ENCODE assay signal across 33 cellular contexts in genomic region chr7:89780291-89780690, GRCh38.
"Had no signal": no experiment of that assay in that cellular context is flagged by ENCODE, and none has a peak within 500 bp of the region (broad histone marks: within the 10 kb centered on the region; RNA-seq: fewer than 3 reads in every experiment).

No MANE protein-coding gene starts in this region.

- H3K4me1 Mint-ChIP-seq: activated B cell treated with CpG ODN at 0.5 μM for 24 hours; activated CD8-positive, alpha-beta memory T cell treated with anti-CD3 and anti-CD28 coated beads, Interleukin-2, amount 10 ng/mL, durations not matched to agents 7 days and 5 days; activated naive CD4-positive, alpha-beta T cell treated with anti-CD3 and anti-CD28 coated beads, Interleukin-2, amount 50 U/mL, for 24 hours; activated naive CD8-positive, alpha-beta T cell treated with anti-CD3 and anti-CD28 coated beads, Interleukin-2, amount 50 U/mL, for 24 hours; stimulated activated naive B cell treated with anti-CD40 and anti-IgM and Interleukin-4, amounts not matched to agents 10 μg/mL and 1 μg/mL and 100 μg/mL, for 72 hours had no signal

- H3K9me3 ChIP-seq: gastroesophageal sphincter, mucosa of descending colon, ovary, sigmoid colon, stomach, thyroid gland, upper lobe of left lung, vagina had no signal

- H3K27ac ChIP-seq: gastroesophageal sphincter, hepatocyte, left ventricle myocardium inferior, ovary, sigmoid colon, stomach, thyroid gland, upper lobe of left lung, vagina had no signal

- H3K4me3 Mint-ChIP-seq: activated B cell treated with CpG ODN at 0.5 μM for 24 hours; activated CD8-positive, alpha-beta memory T cell treated with anti-CD3 and anti-CD28 coated beads, Interleukin-2, amount 10 ng/mL, durations not matched to agents 7 days and 5 days; activated CD8-positive, alpha-beta T cell treated with anti-CD3 and anti-CD28 coated beads for 36 hours; activated naive CD4-positive, alpha-beta T cell treated with anti-CD3 and anti-CD28 coated beads, Interleukin-2, amount 50 U/mL, for 24 hours; activated naive CD8-positive, alpha-beta T cell treated with anti-CD3 and anti-CD28 coated beads, Interleukin-2, amount 50 U/mL, for 24 hours; natural killer cell treated with Interleukin-12 subunit alpha and Interleukin-12 subunit beta and Interleukin-15 and Interleukin-18, amount 100 ng/mL, for 72 hours; stimulated activated naive B cell treated with anti-CD40 and anti-IgM and Interleukin-4, amounts not matched to agents 10 μg/mL and 1 μg/mL and 100 μg/mL, for 72 hours had no signal

- H3K27me3 Mint-ChIP-seq: activated B cell treated with CpG ODN at 0.5 μM for 24 hours; activated CD8-positive, alpha-beta memory T cell treated with anti-CD3 and anti-CD28 coated beads, Interleukin-2, amount 10 ng/mL, durations not matched to agents 7 days and 5 days; activated CD8-positive, alpha-beta T cell treated with anti-CD3 and anti-CD28 coated beads for 36 hours; activated naive CD8-positive, alpha-beta T cell treated with anti-CD3 and anti-CD28 coated beads, Interleukin-2, amount 50 U/mL, for 24 hours; natural killer cell treated with Interleukin-12 subunit alpha and Interleukin-12 subunit beta and Interleukin-15 and Interleukin-18, amount 100 ng/mL, for 72 hours; progenitor cell of endocrine pancreas; stimulated activated naive B cell treated with anti-CD40 and anti-IgM and Interleukin-4, amounts not matched to agents 10 μg/mL and 1 μg/mL and 100 μg/mL, for 72 hours had no signal

- H3K9me3 Mint-ChIP-seq: activated CD8-positive, alpha-beta T cell treated with anti-CD3 and anti-CD28 coated beads for 36 hours; activated naive CD8-positive, alpha-beta T cell treated with anti-CD3 and anti-CD28 coated beads, Interleukin-2, amount 50 U/mL, for 24 hours; activated T-helper 2 cell treated with anti-CD3 and anti-CD28 coated beads, Interferon-gamma antibody, Interleukin-2, Interleukin-4, amounts not matched to agents 10 μg/mL and 5 μg/mL and 100 μg/mL, durations not matched to agents 14 hours and 24 hours and 36 hours had no signal

- H3K36me3 Mint-ChIP-seq: activated CD8-positive, alpha-beta memory T cell treated with anti-CD3 and anti-CD28 coated beads, Interleukin-2, amount 10 ng/mL, durations not matched to agents 7 days and 5 days; activated naive CD4-positive, alpha-beta T cell treated with anti-CD3 and anti-CD28 coated beads, Interleukin-2, amount 50 U/mL, for 24 hours; stimulated activated naive B cell treated with anti-CD40 and anti-IgM and Interleukin-4, amounts not matched to agents 10 μg/mL and 1 μg/mL and 100 μg/mL, for 72 hours had no signal

- H3K4me1 ChIP-seq: gastroesophageal sphincter, left ventricle myocardium inferior, sigmoid colon, stomach, thyroid gland, upper lobe of left lung, vagina had no signal

- H3K4me3 ChIP-seq: gastroesophageal sphincter, hepatocyte, left ventricle myocardium inferior, lung, mucosa of descending colon, ovary, sigmoid colon, smooth muscle cell, stomach, thyroid gland, upper lobe of left lung, vagina had no signal

- H3K27ac Mint-ChIP-seq: activated B cell treated with CpG ODN at 0.5 μM for 24 hours; activated CD8-positive, alpha-beta memory T cell treated with anti-CD3 and anti-CD28 coated beads, Interleukin-2, amount 10 ng/mL, durations not matched to agents 7 days and 5 days; activated CD8-positive, alpha-beta T cell treated with anti-CD3 and anti-CD28 coated beads for 36 hours; activated naive CD4-positive, alpha-beta T cell treated with anti-CD3 and anti-CD28 coated beads, Interleukin-2, amount 50 U/mL, for 24 hours; activated naive CD8-positive, alpha-beta T cell treated with anti-CD3 and anti-CD28 coated beads, Interleukin-2, amount 50 U/mL, for 24 hours; activated T-helper 2 cell treated with anti-CD3 and anti-CD28 coated beads, Interferon-gamma antibody, Interleukin-2, Interleukin-4, amounts not matched to agents 10 μg/mL and 5 μg/mL and 100 μg/mL, durations not matched to agents 14 hours and 24 hours and 36 hours; natural killer cell treated with Interleukin-12 subunit alpha and Interleukin-12 subunit beta and Interleukin-15 and Interleukin-18, amount 100 ng/mL, for 72 hours; progenitor cell of endocrine pancreas; stimulated activated naive B cell treated with anti-CD40 and anti-IgM and Interleukin-4, amounts not matched to agents 10 μg/mL and 1 μg/mL and 100 μg/mL, for 72 hours had no signal

- DNase-seq: activated B cell treated with CpG ODN at 0.5 μM for 24 hours; activated CD4-positive, alpha-beta T cell treated with anti-CD3 and anti-CD28 coated beads, Interleukin-2, amount 50 U/mL, for 1 hour; activated CD8-positive, alpha-beta memory T cell treated with anti-CD3 and anti-CD28 coated beads, Interleukin-2, amount 10 ng/mL, durations not matched to agents 7 days and 5 days; activated CD8-positive, alpha-beta T cell treated with anti-CD3 and anti-CD28 coated beads for 36 hours; activated naive CD8-positive, alpha-beta T cell treated with anti-CD3 and anti-CD28 coated beads, Interleukin-2, amount 50 U/mL, for 24 hours; activated T-cell treated with anti-CD3 and anti-CD28 coated beads, Interleukin-2, amount 50 U/mL, for 48 hours; amygdala; central memory CD4-positive, alpha-beta T cell; dermis blood vessel endothelial cell; effector memory CD4-positive, alpha-beta T cell; erythroblast; kidney glomerular epithelial cell; left ventricle myocardium inferior; mesendoderm; mucosa of descending colon; ovary; retina; sigmoid colon; stimulated activated CD4-positive, alpha-beta T cell treated with anti-CD3 and anti-CD28 coated beads, Interleukin-1b, Interleukin-23, amount 100 ng/mL, for 48 hours; stimulated activated naive B cell treated with anti-CD40 and anti-IgM and Interleukin-4, amounts not matched to agents 10 μg/mL and 1 μg/mL and 100 μg/mL, for 72 hours; stomach; T-helper 2 cell; thyroid gland; upper lobe of left lung had no signal

- H2AFZ ChIP-seq: hepatocyte had no signal

- H3K79me2 ChIP-seq: hepatocyte had no signal

- H3K36me3 ChIP-seq: gastroesophageal sphincter, left ventricle myocardium inferior, ovary, sigmoid colon, stomach, thyroid gland, upper lobe of left lung, vagina had no signal

- H3K4me2 ChIP-seq: hepatocyte, smooth muscle cell had no signal

- H3K27me3 ChIP-seq: gastroesophageal sphincter, hepatocyte, ovary, sigmoid colon, stomach, thyroid gland, upper lobe of left lung, vagina had no signal
